ENCODE assay signal across 8 cellular contexts in genomic region chr3:187746479-187747335, GRCh38. TPM values are rescaled to one million over a fixed set of nuclear protein-coding genes. Genes with fewer than 3 reads are reported as not detected.
DNase-seq lines count a peak whose midpoint lies in the region; ATAC-seq and TF ChIP-seq lines count a peak whose summit lies in the region.

No MANE protein-coding gene starts in this region.

- peaks cover 8% of the 10 kb centered on the region for H3K4me1 ChIP-seq in prostate gland (replicated peaks)

- TF ChIP-seq CTCF in prostate gland (IDR thresholded peaks at IDR 0.05), result no peak

- H3K4me3 Mint-ChIP-seq in activated CD4-positive, alpha-beta memory T cell treated with anti-CD3 and anti-CD28 coated beads, Interleukin-2, amount 10 ng/mL, durations not matched to agents 7 days and 5 days, result peak overlapping the region; percentile 89

- POLR2A ChIA-PET in activated CD4-positive, alpha-beta memory T cell treated with anti-CD3 and anti-CD28 coated beads, Interleukin-2, amount 10 ng/mL, durations not matched to agents 7 days and 5 days (lab: Charles Lee), result interaction anchor here (0.6 to 9.2 kb wide), 41 partner anchors 8 to 1396 kb away, joined by 3 to 251 read pairs (median 5); partner anchors contain the start of gene LPP

- intact Hi-C loops in prostate gland (cut with DNase I), result loop anchor here (10.0 kb wide), 3 partner anchors 838 to 1018 kb away; no protein-coding TSS in a partner anchor

- no peaks in the 10 kb centered on the region for H3K27me3 ChIP-seq in prostate gland (replicated peaks; ENCODE audit: insufficient read depth)

- H3K4me3 ChIP-seq in prostate gland, result peak overlapping the region in 1 of 2 donors; percentile 83

- H3K27ac Mint-ChIP-seq in activated CD4-positive, alpha-beta memory T cell treated with anti-CD3 and anti-CD28 coated beads, Interleukin-2, amount 10 ng/mL, durations not matched to agents 7 days and 5 days, result peak overlapping the region; percentile 99

- no peaks in the 10 kb centered on the region for H3K36me3 ChIP-seq in prostate gland

- CTCF ChIA-PET in activated CD4-positive, alpha-beta memory T cell treated with anti-CD3 and anti-CD28 coated beads, Interleukin-2, amount 10 ng/mL, durations not matched to agents 7 days and 5 days (lab: Charles Lee), result interaction anchor here (0.6 to 5.2 kb wide), 31 partner anchors 8 to 1208 kb away, joined by 3 to 79 read pairs (median 4); partner anchors contain the start of gene LPP

- ATAC-seq in GM18907 (IDR thresholded peaks at IDR 0.05; ENCODE audit: unreplicated experiment), result no peak

- H3K27me3 Mint-ChIP-seq in activated CD4-positive, alpha-beta memory T cell treated with anti-CD3 and anti-CD28 coated beads, Interleukin-2, amount 10 ng/mL, durations not matched to agents 7 days and 5 days, result no peaks in the 10 kb centered on the region

- peak overlapping the region; percentile 96 to 97 for H3K27ac ChIP-seq in prostate gland

- TF ChIP-seq POLR2A in prostate gland (IDR thresholded peaks at IDR 0.05), result no peak

- peaks cover 24% of the 10 kb centered on the region for H3K36me3 Mint-ChIP-seq in activated CD4-positive, alpha-beta memory T cell treated with anti-CD3 and anti-CD28 coated beads, Interleukin-2, amount 10 ng/mL, durations not matched to agents 7 days and 5 days (ENCODE audit: low read depth)

- no peaks in the 10 kb centered on the region for H3K9me3 Mint-ChIP-seq in activated CD4-positive, alpha-beta memory T cell treated with anti-CD3 and anti-CD28 coated beads, Interleukin-2, amount 10 ng/mL, durations not matched to agents 7 days and 5 days

- DNase-seq in NCI-H510A treated with DMSO at 0.1 percent for 48 hours (lab: John Stamatoyannopoulos, UW) (peak; percentile 41), NCI-H510A (lab: John Stamatoyannopoulos, UW) (no peak), foreskin melanocyte (peak; percentile 68), prostate gland (ENCODE audit: low spot score) (no peak), DMS114 treated with DMSO at 0.1 percent for 48 hours (lab: John Stamatoyannopoulos, UW; ENCODE audit: unreplicated experiment) (no peak), ureter (ENCODE audit: low spot score) (no peak)
- peak; percentile 29 for DNase-seq in activated CD4-positive, alpha-beta memory T cell treated with anti-CD3 and anti-CD28 coated beads, Interleukin-2, amount 10 ng/mL, durations not matched to agents 7 days and 5 days

- WGBS in prostate gland, result 16% methylated on average over 11 of the region's 11 CpGs

- H3K9me3 ChIP-seq in prostate gland, result no peaks in the 10 kb centered on the region

- H3K4me1 Mint-ChIP-seq in activated CD4-positive, alpha-beta memory T cell treated with anti-CD3 and anti-CD28 coated beads, Interleukin-2, amount 10 ng/mL, durations not matched to agents 7 days and 5 days, result peaks cover 59% of the 10 kb centered on the region

RNA-seq across cellular contexts. Expression of gene BCL6, which starts 1.4 kb away (rescaled TPM):
- total RNA-seq in activated CD4-positive, alpha-beta memory T cell treated with anti-CD3 and anti-CD28 coated beads, Interleukin-2, amount 10 ng/mL, durations not matched to agents 7 days and 5 days, result 10 to 100 TPM; 30.4 to 33.4 TPM
- total RNA-seq in prostate gland, result 100 to 1,000 TPM in 1 of 2 donors, 10 to 100 TPM in 1; 50.1 to 105 TPM
- 90.7 TPM for total RNA-seq in ureter

RNA-seq across cellular contexts. Expression of gene RTP2, which starts 44.4 kb away (rescaled TPM):
- total RNA-seq in activated CD4-positive, alpha-beta memory T cell treated with anti-CD3 and anti-CD28 coated beads, Interleukin-2, amount 10 ng/mL, durations not matched to agents 7 days and 5 days, result not detected
- not detected for total RNA-seq in prostate gland
- not detected for total RNA-seq in ureter

Comparison
In these comparisons a context has a peak if more than half of its experiments do, and no peak if none do; other contexts are left out.
1. DNase-seq: peak in NCI-H510A treated with DMSO at 0.1 percent for 48 hours (single experiment), activated CD4-positive, alpha-beta memory T cell treated with anti-CD3 and anti-CD28 coated beads, Interleukin-2, amount 10 ng/mL, durations not matched to agents 7 days and 5 days (single experiment) and foreskin melanocyte (single experiment); none in NCI-H510A (single experiment), prostate gland (single experiment), DMS114 treated with DMSO at 0.1 percent for 48 hours (single experiment) and ureter (single experiment).